Comparison of ENCODE assay signal across 1 cellular context in the genomic region with DNA sequence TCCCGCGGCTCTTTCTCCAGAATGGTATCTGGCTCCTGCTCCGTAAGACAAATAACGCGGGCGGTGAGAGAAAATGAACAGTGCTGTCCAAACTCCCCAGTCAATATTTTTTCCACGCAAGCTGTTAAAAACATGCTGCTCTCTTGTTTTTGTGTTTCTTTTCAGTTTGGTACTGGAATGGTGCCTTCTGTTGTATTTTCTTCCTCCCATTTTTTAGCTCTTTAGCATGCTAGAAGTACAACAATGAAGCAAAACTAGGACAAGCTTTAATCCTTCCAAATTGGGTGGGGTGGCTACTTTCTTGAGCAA.
TF ChIP-seq lines count a peak whose summit lies in the region.

No MANE protein-coding gene starts in this region.

TF ChIP-seq in GM23338, 12 proteins besides CTCF, POLR2A, EP300 and RAD21 (continued from another document):
- TF ChIP-seq, protein P1, sequence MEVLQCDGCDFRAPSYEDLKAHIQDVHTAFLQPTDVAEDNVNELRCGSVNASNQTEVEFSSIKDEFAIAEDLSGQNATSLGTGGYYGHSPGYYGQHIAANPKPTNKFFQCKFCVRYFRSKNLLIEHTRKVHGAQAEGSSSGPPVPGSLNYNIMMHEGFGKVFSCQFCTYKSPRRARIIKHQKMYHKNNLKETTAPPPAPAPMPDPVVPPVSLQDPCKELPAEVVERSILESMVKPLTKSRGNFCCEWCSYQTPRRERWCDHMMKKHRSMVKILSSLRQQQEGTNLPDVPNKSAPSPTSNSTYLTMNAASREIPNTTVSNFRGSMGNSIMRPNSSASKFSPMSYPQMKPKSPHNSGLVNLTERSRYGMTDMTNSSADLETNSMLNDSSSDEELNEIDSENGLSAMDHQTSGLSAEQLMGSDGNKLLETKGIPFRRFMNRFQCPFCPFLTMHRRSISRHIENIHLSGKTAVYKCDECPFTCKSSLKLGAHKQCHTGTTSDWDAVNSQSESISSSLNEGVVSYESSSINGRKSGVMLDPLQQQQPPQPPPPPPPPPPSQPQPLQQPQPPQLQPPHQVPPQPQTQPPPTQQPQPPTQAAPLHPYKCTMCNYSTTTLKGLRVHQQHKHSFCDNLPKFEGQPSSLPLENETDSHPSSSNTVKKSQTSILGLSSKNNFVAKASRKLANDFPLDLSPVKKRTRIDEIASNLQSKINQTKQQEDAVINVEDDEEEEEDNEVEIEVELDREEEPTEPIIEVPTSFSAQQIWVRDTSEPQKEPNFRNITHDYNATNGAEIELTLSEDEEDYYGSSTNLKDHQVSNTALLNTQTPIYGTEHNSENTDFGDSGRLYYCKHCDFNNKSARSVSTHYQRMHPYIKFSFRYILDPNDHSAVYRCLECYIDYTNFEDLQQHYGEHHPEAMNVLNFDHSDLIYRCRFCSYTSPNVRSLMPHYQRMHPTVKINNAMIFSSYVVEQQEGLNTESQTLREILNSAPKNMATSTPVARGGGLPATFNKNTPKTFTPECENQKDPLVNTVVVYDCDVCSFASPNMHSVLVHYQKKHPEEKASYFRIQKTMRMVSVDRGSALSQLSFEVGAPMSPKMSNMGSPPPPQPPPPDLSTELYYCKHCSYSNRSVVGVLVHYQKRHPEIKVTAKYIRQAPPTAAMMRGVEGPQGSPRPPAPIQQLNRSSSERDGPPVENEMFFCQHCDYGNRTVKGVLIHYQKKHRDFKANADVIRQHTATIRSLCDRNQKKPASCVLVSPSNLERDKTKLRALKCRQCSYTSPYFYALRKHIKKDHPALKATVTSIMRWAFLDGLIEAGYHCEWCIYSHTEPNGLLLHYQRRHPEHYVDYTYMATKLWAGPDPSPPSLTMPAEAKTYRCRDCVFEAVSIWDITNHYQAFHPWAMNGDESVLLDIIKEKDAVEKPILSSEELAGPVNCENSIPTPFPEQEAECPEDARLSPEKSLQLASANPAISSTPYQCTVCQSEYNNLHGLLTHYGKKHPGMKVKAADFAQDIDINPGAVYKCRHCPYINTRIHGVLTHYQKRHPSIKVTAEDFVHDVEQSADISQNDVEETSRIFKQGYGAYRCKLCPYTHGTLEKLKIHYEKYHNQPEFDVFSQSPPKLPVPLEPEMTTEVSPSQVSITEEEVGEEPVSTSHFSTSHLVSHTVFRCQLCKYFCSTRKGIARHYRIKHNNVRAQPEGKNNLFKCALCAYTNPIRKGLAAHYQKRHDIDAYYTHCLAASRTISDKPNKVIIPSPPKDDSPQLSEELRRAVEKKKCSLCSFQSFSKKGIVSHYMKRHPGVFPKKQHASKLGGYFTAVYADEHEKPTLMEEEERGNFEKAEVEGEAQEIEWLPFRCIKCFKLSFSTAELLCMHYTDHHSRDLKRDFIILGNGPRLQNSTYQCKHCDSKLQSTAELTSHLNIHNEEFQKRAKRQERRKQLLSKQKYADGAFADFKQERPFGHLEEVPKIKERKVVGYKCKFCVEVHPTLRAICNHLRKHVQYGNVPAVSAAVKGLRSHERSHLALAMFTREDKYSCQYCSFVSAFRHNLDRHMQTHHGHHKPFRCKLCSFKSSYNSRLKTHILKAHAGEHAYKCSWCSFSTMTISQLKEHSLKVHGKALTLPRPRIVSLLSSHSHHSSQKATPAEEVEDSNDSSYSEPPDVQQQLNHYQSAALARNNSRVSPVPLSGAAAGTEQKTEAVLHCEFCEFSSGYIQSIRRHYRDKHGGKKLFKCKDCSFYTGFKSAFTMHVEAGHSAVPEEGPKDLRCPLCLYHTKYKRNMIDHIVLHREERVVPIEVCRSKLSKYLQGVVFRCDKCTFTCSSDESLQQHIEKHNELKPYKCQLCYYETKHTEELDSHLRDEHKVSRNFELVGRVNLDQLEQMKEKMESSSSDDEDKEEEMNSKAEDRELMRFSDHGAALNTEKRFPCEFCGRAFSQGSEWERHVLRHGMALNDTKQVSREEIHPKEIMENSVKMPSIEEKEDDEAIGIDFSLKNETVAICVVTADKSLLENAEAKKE (CRISPR knock-in tag; IDR thresholded peaks at IDR 0.05): no peak
- TF ChIP-seq CREB1 (CRISPR knock-in tag; IDR thresholded peaks at IDR 0.05; ENCODE audit: low read depth) (no peak), EZH2phosphoT487 (IDR thresholded peaks at IDR 0.05; ENCODE audit: unreplicated experiment) (no peak), POLR2AphosphoS5 (IDR thresholded peaks at IDR 0.05; ENCODE audit: low read depth) (no peak)
